Comparison of ENCODE assay signal across 9 cellular contexts in genomic region chr3:134365766-134366065, GRCh38. TPM values are rescaled to one million over a fixed set of nuclear protein-coding genes. Genes with fewer than 3 reads are reported as not detected.
DNase-seq lines count a peak whose midpoint lies in the region; ATAC-seq and TF ChIP-seq lines count a peak whose summit lies in the region.
"Had no signal": no experiment of that assay in that cellular context is flagged by ENCODE, and none has a peak within 500 bp of the region (broad histone marks: within the 10 kb centered on the region; RNA-seq: fewer than 3 reads in every experiment).

No MANE protein-coding gene starts in this region.

- no peaks in the 10 kb centered on the region for H3K9me2 ChIP-seq in MM.1S (replicated peaks; ENCODE audit: insufficient read depth, low read length)

- no peak overlapping the region for H2BK5ac ChIP-seq in mesendoderm (ENCODE audit: low read length)

- H4K5ac ChIP-seq in mesendoderm (ENCODE audit: low read length), result no peak overlapping the region

- no peak overlapping the region for H2BK120ac ChIP-seq in mesendoderm (ENCODE audit: low read depth, low read length)

- H3K36me3 ChIP-seq in HUES48 (ENCODE audit: control insufficient read depth, insufficient read depth, low read length) (peaks cover 86% of the 10 kb centered on the region), breast epithelium (no peaks in the 10 kb centered on the region), mesendoderm (ENCODE audit: control insufficient read depth, insufficient read depth, low read length) (peaks cover 37% of the 10 kb centered on the region), MM.1S (replicated peaks; ENCODE audit: insufficient read depth, low read length) (no peaks in the 10 kb centered on the region)

- H3K4me1 ChIP-seq in HUES48 (ENCODE audit: control insufficient read depth, insufficient read depth, low read length) (peaks cover 39% of the 10 kb centered on the region), breast epithelium (peaks cover 22 to 34% of the 10 kb centered on the region in 2 donors), mesendoderm (ENCODE audit: control insufficient read depth, low read depth, low read length) (peaks cover 23% of the 10 kb centered on the region), MM.1S (ENCODE audit: low read length) (peaks cover 17% of the 10 kb centered on the region)

- H3K79me2 ChIP-seq in mesendoderm (ENCODE audit: control insufficient read depth, insufficient read depth, low read length), result peaks cover 41% of the 10 kb centered on the region
- H3K79me2 ChIP-seq in MM.1S (ENCODE audit: low read length), result no peaks in the 10 kb centered on the region

- H2AK5ac ChIP-seq in mesendoderm (ENCODE audit: low read length), result no peak overlapping the region

- H2AFZ ChIP-seq in MM.1S (ENCODE audit: low read length), result no peak overlapping the region

- H3K56ac ChIP-seq in mesendoderm (ENCODE audit: low read length), result peak overlapping the region; percentile 3

- no peak overlapping the region for H3K9ac ChIP-seq in HUES48 (ENCODE audit: low read depth, low read length)
- no peak overlapping the region for H3K9ac ChIP-seq in mesendoderm (ENCODE audit: low read length)
- no peak overlapping the region for H3K9ac ChIP-seq in MM.1S (ENCODE audit: low read length)

- no peak overlapping the region for H4K8ac ChIP-seq in mesendoderm (ENCODE audit: low read depth, low read length)

- DNase-seq in breast epithelium (ENCODE audit: low spot score in 2 of 2) (peak in 1 of 2 donors; percentile 31), mesendoderm (no peak), substantia nigra (lab: John Stamatoyannopoulos, UW) (no peak), MM.1S (no peak), HuH-7 (ENCODE audit: low spot score) (no peak)
- DNase-seq in stimulated activated CD4-positive, alpha-beta T cell treated with anti-CD3 and anti-CD28 coated beads, Interleukin-4, amount 100 ng/mL, for 24 hours, result no peak
- DNase-seq: DMS53 had no signal

- no peaks in the 10 kb centered on the region for H4K20me1 ChIP-seq in MM.1S (ENCODE audit: insufficient read depth, low read length)

- H3K9me3 ChIP-seq in HUES48 (ENCODE audit: control insufficient read depth, insufficient read depth, low read length) (no peaks in the 10 kb centered on the region), breast epithelium (no peaks in the 10 kb centered on the region), MM.1S (replicated peaks; ENCODE audit: insufficient read depth, low read length) (no peaks in the 10 kb centered on the region)

- 0 out of 2 replicates have a peak, but pooled peaks cover 3% of the 10 kb centered on the region for H3F3A ChIP-seq in MM.1S (ENCODE audit: insufficient read depth, low read length)

- H3K27ac ChIP-seq in HUES48 (ENCODE audit: low read depth, low read length) (peak overlapping the region; percentile 85), breast epithelium (peak overlapping the region; percentile 97 to 100), mesendoderm (ENCODE audit: low read depth, low read length) (peak overlapping the region; percentile 84), substantia nigra (ENCODE audit: low read depth, low read length, poor library complexity, severe bottlenecking) (peak overlapping the region; percentile 100), MM.1S (ENCODE audit: low read length) (no peak overlapping the region)

- no peak overlapping the region for H3K4ac ChIP-seq in mesendoderm (ENCODE audit: low read depth, low read length)

- no peak for ATAC-seq in HG03520 (IDR thresholded peaks at IDR 0.05; ENCODE audit: unreplicated experiment)

- TF ChIP-seq CTCF in breast epithelium (IDR thresholded peaks at IDR 0.05) (no peak), MM.1S (IDR thresholded peaks at IDR 0.05; ENCODE audit: low read length) (no peak)

- WGBS in mesendoderm (ENCODE audit: extremely low coverage, insufficient coverage, low lambda C conversion rate), result no CpG with 5 or more reads among the region's 4 CpGs

- H3K79me1 ChIP-seq in mesendoderm (ENCODE audit: low read length), result peaks cover 21% of the 10 kb centered on the region

- H3K4me3 ChIP-seq in HUES48 (ENCODE audit: low read depth, low read length) (no peak overlapping the region), breast epithelium (no peak overlapping the region), mesendoderm (ENCODE audit: low read length) (no peak overlapping the region), MM.1S (ENCODE audit: low read length) (no peak overlapping the region)

- no peak overlapping the region for H3K18ac ChIP-seq in mesendoderm (ENCODE audit: low read length)

- H2BK15ac ChIP-seq in mesendoderm (replicated peaks; ENCODE audit: low read depth), result no peak overlapping the region

- H3K4me2 ChIP-seq in mesendoderm (ENCODE audit: low read length) (no peak overlapping the region), MM.1S (ENCODE audit: low read depth, low read length) (no peak overlapping the region)

- intact Hi-C loops in breast epithelium (cut with DNase I; ENCODE audit: low total_unique reads), result no loop called here

- H3K23ac ChIP-seq in mesendoderm (ENCODE audit: low read length), result no peak overlapping the region

- TF ChIP-seq POLR2A in breast epithelium (IDR thresholded peaks at IDR 0.05), result no peak

- H3K27me3 ChIP-seq in HUES48 (ENCODE audit: control insufficient read depth, insufficient read depth, low read length), result no peaks in the 10 kb centered on the region
- H3K27me3 ChIP-seq in breast epithelium, result no peaks in the 10 kb centered on the region
- H3K27me3 ChIP-seq in mesendoderm (ENCODE audit: insufficient read depth, low read length, poor library complexity), result no peaks in the 10 kb centered on the region
- H3K27me3 ChIP-seq in MM.1S (replicated peaks; ENCODE audit: insufficient read depth, low read length), result no peaks in the 10 kb centered on the region

RNA-seq across cellular contexts. Expression of gene AMOTL2, which starts 8.5 kb away (rescaled TPM):
- total RNA-seq in breast epithelium, result 100 to 1,000 TPM in 1 of 3 donors, 10 to 100 TPM in 2; 78.3 to 281 (median 83.2) TPM
- polyA plus RNA-seq in mesendoderm (2013, experiment 1 of 2), result 110 TPM
- 105 TPM for polyA plus RNA-seq in mesendoderm (2013, experiment 2 of 2)
